8 cellular contexts compared by ENCODE assay signal in genomic region chr11:66957971-66958231, GRCh38. TPM values are rescaled to one million over a fixed set of nuclear protein-coding genes. Genes with fewer than 3 reads are reported as not detected.
DNase-seq lines count a peak whose midpoint lies in the region; ATAC-seq lines count a peak whose summit lies in the region.

No MANE protein-coding gene starts in this region.

- CTCF ChIA-PET in activated naive CD4-positive, alpha-beta T cell treated with anti-CD3 and anti-CD28 coated beads for 36 hours (lab: Charles Lee) = interaction anchor here (0.7 to 1.1 kb wide), 2 partner anchors 9 to 18 kb away, joined by 3 to 4 read pairs; no protein-coding TSS in a partner anchor
- CTCF ChIA-PET in naive thymus-derived CD4-positive, alpha-beta T cell (lab: Charles Lee) = interaction anchor here (1.4 kb wide), 1 partner anchor 77 kb away, joined by 3 read pairs; no protein-coding TSS in a partner anchor

- peaks cover 16% of the 10 kb centered on the region for H3K4me1 Mint-ChIP-seq in activated naive CD4-positive, alpha-beta T cell treated with anti-CD3 and anti-CD28 coated beads for 36 hours (ENCODE audit: low read depth)
- peaks cover 16 to 31% (median 27%) of the 10 kb centered on the region in 7 donors for H3K4me1 Mint-ChIP-seq in naive thymus-derived CD4-positive, alpha-beta T cell

- intact Hi-C loops in activated naive CD4-positive, alpha-beta T cell treated with anti-CD3 and anti-CD28 coated beads for 36 hours (cut with micrococcal nuclease) = loop anchor here (1.0 to 10.0 kb wide), 8 partner anchors 101 to 478 kb away; partner anchors contain the start of genes ACTN3, DPP3, KDM2A and LRFN4
- intact Hi-C loops in naive thymus-derived CD4-positive, alpha-beta T cell (cut with micrococcal nuclease) = loop anchor here (1.0 to 5.0 kb wide), 11 partner anchors 66 to 847 kb away; partner anchors contain the start of genes RCE1 (in 2 of the 2), PELI3 (in 1 of the 2), POLD4 (in 1 of the 2) and RBM4 (in 1 of the 2)

- peak overlapping the region; percentile 83 for H3K4me3 Mint-ChIP-seq in activated naive CD4-positive, alpha-beta T cell treated with anti-CD3 and anti-CD28 coated beads for 36 hours
- peak overlapping the region; percentile 82 to 95 (median 91) for H3K4me3 Mint-ChIP-seq in naive thymus-derived CD4-positive, alpha-beta T cell

- H3K9me3 ChIP-seq in effector memory CD4-positive, alpha-beta T cell (ENCODE audit: control insufficient read depth, low read length) = no peaks in the 10 kb centered on the region
- no peaks in the 10 kb centered on the region for H3K9me3 ChIP-seq in naive thymus-derived CD4-positive, alpha-beta T cell (ENCODE audit: control insufficient read depth in 2 of 3, low read length in 3 of 3)

- H3K27ac ChIP-seq in effector memory CD4-positive, alpha-beta T cell (ENCODE audit: insufficient read depth, low read length, poor library complexity, severe bottlenecking) = no peak overlapping the region
- H3K27ac ChIP-seq in naive thymus-derived CD4-positive, alpha-beta T cell (ENCODE audit: low read depth, low read length) = peak overlapping the region; percentile 64

- H3K27ac Mint-ChIP-seq in activated naive CD4-positive, alpha-beta T cell treated with anti-CD3 and anti-CD28 coated beads for 36 hours = no peak overlapping the region
- peak overlapping the region; percentile 46 to 91 (median 80) for H3K27ac Mint-ChIP-seq in naive thymus-derived CD4-positive, alpha-beta T cell

- no peaks in the 10 kb centered on the region for H3K9me3 Mint-ChIP-seq in activated naive CD4-positive, alpha-beta T cell treated with anti-CD3 and anti-CD28 coated beads for 36 hours
- no peaks in the 10 kb centered on the region for H3K9me3 Mint-ChIP-seq in naive thymus-derived CD4-positive, alpha-beta T cell

- peak; percentile 46 for ATAC-seq in naive thymus-derived CD4-positive, alpha-beta T cell

- H3K36me3 ChIP-seq in effector memory CD4-positive, alpha-beta T cell (ENCODE audit: control insufficient read depth, insufficient read depth, low read length) = no peaks in the 10 kb centered on the region
- no peaks in the 10 kb centered on the region for H3K36me3 ChIP-seq in naive thymus-derived CD4-positive, alpha-beta T cell (ENCODE audit: control insufficient read depth in 2 of 3, insufficient read depth in 3 of 3, low read length in 3 of 3)

- POLR2A ChIA-PET in naive thymus-derived CD4-positive, alpha-beta T cell (lab: Charles Lee) = interaction anchor here (0.9 to 1.2 kb wide), 2 partner anchors 22 to 586 kb away, joined by 3 read pairs; no protein-coding TSS in a partner anchor

- H3K4me1 ChIP-seq in effector memory CD4-positive, alpha-beta T cell (ENCODE audit: control insufficient read depth, insufficient read depth, low read length, poor library complexity, severe bottlenecking) = peaks cover 11% of the 10 kb centered on the region
- peaks cover 8 to 19% of the 10 kb centered on the region in 2 donors for H3K4me1 ChIP-seq in naive thymus-derived CD4-positive, alpha-beta T cell (ENCODE audit: control insufficient read depth in 2 of 2, insufficient read depth in 2 of 2, low read length in 2 of 2)

- peak overlapping the region; percentile 74 for H3K4me3 ChIP-seq in effector memory CD4-positive, alpha-beta T cell (ENCODE audit: insufficient read depth, low read depth, low read length, poor library complexity, severe bottlenecking)
- peak overlapping the region; percentile 81 for H3K4me3 ChIP-seq in naive thymus-derived CD4-positive, alpha-beta T cell (ENCODE audit: low read length)

- no peaks in the 10 kb centered on the region for H3K27me3 ChIP-seq in effector memory CD4-positive, alpha-beta T cell (replicated peaks; ENCODE audit: control insufficient read depth, insufficient read depth, low read length, poor library complexity, severe bottlenecking)
- no peaks in the 10 kb centered on the region for H3K27me3 ChIP-seq in naive thymus-derived CD4-positive, alpha-beta T cell (ENCODE audit: control insufficient read depth in 2 of 2, insufficient read depth in 2 of 2, low read length in 2 of 2)

- no peak for DNase-seq in activated naive CD4-positive, alpha-beta T cell treated with anti-CD3 and anti-CD28 coated beads for 36 hours
- no peak for DNase-seq in activated naive CD4-positive, alpha-beta T cell treated with anti-CD3 and anti-CD28 coated beads, Interleukin-2, amount 50 U/mL, for 16 hours
- DNase-seq in NCI-H1417 treated with DMSO at 0.1 percent for 48 hours (lab: John Stamatoyannopoulos, UW) (peak; percentile 50), NOMO-1 treated with dmso at 0.1 percent for 144 hours (lab: John Stamatoyannopoulos, UW; ENCODE audit: unreplicated experiment) (no peak), HPDE6-E6E7 (ENCODE audit: extremely low spot score) (no peak), dedifferentiated amniotic fluid mesenchymal stem cell (ENCODE audit: extremely low spot score) (no peak)
- no peak for DNase-seq in effector memory CD4-positive, alpha-beta T cell
- DNase-seq in naive thymus-derived CD4-positive, alpha-beta T cell = no peak

- H3K36me3 Mint-ChIP-seq in activated naive CD4-positive, alpha-beta T cell treated with anti-CD3 and anti-CD28 coated beads for 36 hours (ENCODE audit: low read depth) = no peaks in the 10 kb centered on the region
- H3K36me3 Mint-ChIP-seq in naive thymus-derived CD4-positive, alpha-beta T cell = no peaks in the 10 kb centered on the region

- H3K27me3 Mint-ChIP-seq in activated naive CD4-positive, alpha-beta T cell treated with anti-CD3 and anti-CD28 coated beads for 36 hours (ENCODE audit: low read depth) = no peaks in the 10 kb centered on the region
- peaks cover 0 to 6% (median 0%) of the 10 kb centered on the region in 5 donors for H3K27me3 Mint-ChIP-seq in naive thymus-derived CD4-positive, alpha-beta T cell

RNA-seq across cellular contexts. Expression of gene PC, which starts 0.3 kb away (rescaled TPM):
- 1 to 10 TPM; 8.0 to 9.4 TPM for total RNA-seq in activated naive CD4-positive, alpha-beta T cell treated with anti-CD3 and anti-CD28 coated beads for 36 hours
- 10 to 100 TPM in 2 of 5 experiments, 1 to 10 TPM in 3; 8.4 to 11.2 (median 10.0) TPM for total RNA-seq in naive thymus-derived CD4-positive, alpha-beta T cell
- 1 to 10 TPM; 4.9 to 7.7 TPM for polyA plus RNA-seq in naive thymus-derived CD4-positive, alpha-beta T cell

RNA-seq across cellular contexts. Expression of gene C11orf86, which starts 17.2 kb away (rescaled TPM):
- not detected for total RNA-seq in activated naive CD4-positive, alpha-beta T cell treated with anti-CD3 and anti-CD28 coated beads for 36 hours
- total RNA-seq in naive thymus-derived CD4-positive, alpha-beta T cell = not detected
- polyA plus RNA-seq in naive thymus-derived CD4-positive, alpha-beta T cell = not detected
